ENCODE assay signal across 21 cellular contexts in the genomic region with DNA sequence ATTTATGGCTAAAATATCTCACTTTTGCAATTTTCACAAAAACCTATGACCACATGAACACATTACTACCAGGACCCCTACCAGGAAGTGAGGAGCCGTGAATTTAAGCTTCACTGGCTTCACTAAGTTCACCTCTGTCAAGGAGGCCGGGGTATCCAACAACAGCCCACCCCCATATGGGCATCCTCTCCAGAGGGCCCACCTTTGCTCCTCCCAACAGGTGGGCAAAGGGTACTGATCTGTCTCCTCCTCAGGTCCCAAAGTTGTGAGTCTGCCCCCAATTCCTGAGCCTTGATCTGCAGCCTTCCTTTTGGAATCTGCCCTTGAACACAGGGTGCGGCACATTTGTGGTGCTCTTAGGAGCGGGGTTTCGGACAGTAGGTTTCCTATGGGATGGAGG.
"Had no signal": no experiment of that assay in that cellular context is flagged by ENCODE, and none has a peak within 500 bp of the region (broad histone marks: within the 10 kb centered on the region; RNA-seq: fewer than 3 reads in every experiment).

No MANE protein-coding gene starts in this region.

- ATAC-seq: K562 had no signal

- H3K4me3 ChIP-seq: K562 had no signal

- DNase-seq: Kasumi-1, MM.1S, NCI-H1092 treated with DMSO at 0.1 percent for 48 hours, NCI-H1436, NCI-H187, NCI-H2029, NCI-H2081 treated with DMSO at 0.1 percent for 48 hours, NCI-H2171, NCI-H226, NCI-H446, NCI-H510A, NCI-H524 treated with DMSO at 0.1 percent for 48 hours, NCI-H69, NCI-H774, RPMI8226, SHP77, SK-N-SH had no signal

- H3K36me3 Mint-ChIP-seq: IgD-negative memory B cell had no signal

- H3K4me1 Mint-ChIP-seq: IgD-negative memory B cell had no signal

- H3K9me3 ChIP-seq: SK-N-SH had no signal

- H3K27ac Mint-ChIP-seq: IgD-negative memory B cell had no signal

- H3K9me3 Mint-ChIP-seq: IgD-negative memory B cell had no signal

- H3K27ac ChIP-seq: HL-60, KMS-11 had no signal
